ENCODE assay signal across 14 cellular contexts in the genomic region with DNA sequence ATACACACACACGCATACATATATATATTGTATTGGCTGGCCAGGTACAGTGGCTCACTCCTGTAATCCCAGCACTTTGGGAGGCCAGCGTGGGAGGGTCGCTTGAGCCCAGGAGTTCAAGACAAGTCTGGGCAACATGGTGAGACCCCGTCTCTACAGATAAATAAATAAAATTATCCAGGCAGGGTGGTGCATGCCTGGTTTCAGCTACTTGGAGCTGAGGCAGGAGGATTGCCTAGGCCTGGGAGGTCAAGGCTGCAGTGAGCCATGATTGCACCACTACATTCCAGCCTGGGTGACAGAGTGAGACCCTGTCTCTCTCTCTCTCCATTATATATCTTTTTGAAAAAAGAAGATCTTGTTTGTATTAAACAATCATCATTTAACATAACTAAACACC. TPM values are rescaled to one million over a fixed set of nuclear protein-coding genes. Genes with fewer than 3 reads are reported as not detected.
DNase-seq lines count a peak whose midpoint lies in the region; ATAC-seq and TF ChIP-seq lines count a peak whose summit lies in the region.
"Had no signal": no experiment of that assay in that cellular context is flagged by ENCODE, and none has a peak within 500 bp of the region (broad histone marks: within the 10 kb centered on the region; RNA-seq: fewer than 3 reads in every experiment).

No MANE protein-coding gene starts in this region.

- H3K9ac ChIP-seq in subcutaneous abdominal adipose tissue (ENCODE audit: low read length in 5 of 5), result no peak overlapping the region

- no peaks in the 10 kb centered on the region for H3K36me3 Mint-ChIP-seq in activated CD8-positive, alpha-beta memory T cell treated with anti-CD3 and anti-CD28 coated beads, Interleukin-2, amount 10 ng/mL, durations not matched to agents 7 days and 5 days
- peaks cover 0 to 3% of the 10 kb centered on the region in 2 donors for H3K36me3 Mint-ChIP-seq in CD14-positive monocyte
- H3K36me3 Mint-ChIP-seq in T-helper 17 cell (ENCODE audit: low read depth), result no peaks in the 10 kb centered on the region

- no peaks in the 10 kb centered on the region for H3K27me3 Mint-ChIP-seq in activated CD8-positive, alpha-beta memory T cell treated with anti-CD3 and anti-CD28 coated beads, Interleukin-2, amount 10 ng/mL, durations not matched to agents 7 days and 5 days
- H3K27me3 Mint-ChIP-seq in CD14-positive monocyte (ENCODE audit: low read depth in 3 of 3) (peaks cover 0 to 7% (median 0%) of the 10 kb centered on the region in 3 donors), T-helper 17 cell (no peaks in the 10 kb centered on the region)

- H3K36me3 ChIP-seq in subcutaneous abdominal adipose tissue (ENCODE audit: control insufficient read depth in 5 of 5, insufficient read depth in 5 of 5, low read length in 5 of 5) (no peaks in the 10 kb centered on the region), breast epithelium (no peaks in the 10 kb centered on the region)
- H3K36me3 ChIP-seq: BE2C, SJCRH30 had no signal

- no peak for ATAC-seq in activated CD8-positive, alpha-beta memory T cell treated with anti-CD3 and anti-CD28 coated beads, Interleukin-2, amount 10 ng/mL, durations not matched to agents 7 days and 5 days
- ATAC-seq in T-helper 17 cell (no peak), GM21717 (IDR thresholded peaks at IDR 0.05; ENCODE audit: unreplicated experiment) (no peak)

- peaks cover 87% of the 10 kb centered on the region for H3K4me1 Mint-ChIP-seq in activated CD8-positive, alpha-beta memory T cell treated with anti-CD3 and anti-CD28 coated beads, Interleukin-2, amount 10 ng/mL, durations not matched to agents 7 days and 5 days
- H3K4me1 Mint-ChIP-seq in CD14-positive monocyte, result peaks cover 85% of the 10 kb centered on the region
- peaks cover 74% of the 10 kb centered on the region for H3K4me1 Mint-ChIP-seq in T-helper 17 cell

- TF ChIP-seq CTCF in CD14-positive monocyte (IDR thresholded peaks at IDR 0.05), result no peak
- no peak for TF ChIP-seq CTCF in breast epithelium (IDR thresholded peaks at IDR 0.05)

- H3K9me3 ChIP-seq in T-helper 17 cell (ENCODE audit: control insufficient read depth, low read length, poor library complexity, severe bottlenecking) (no peaks in the 10 kb centered on the region), subcutaneous abdominal adipose tissue (ENCODE audit: control insufficient read depth in 5 of 5, low read length in 5 of 5) (no peaks in the 10 kb centered on the region), breast epithelium (no peaks in the 10 kb centered on the region)
- H3K9me3 ChIP-seq: BE2C, SJCRH30 had no signal

- H3K27ac ChIP-seq in subcutaneous abdominal adipose tissue (ENCODE audit: low read depth, low read length) (peak overlapping the region; percentile 97), breast epithelium (no peak overlapping the region)
- H3K27ac ChIP-seq: PC-9, SJCRH30 had no signal

- H3K27me3 ChIP-seq in subcutaneous abdominal adipose tissue (ENCODE audit: control insufficient read depth in 5 of 5, insufficient read depth in 4 of 5, low read length in 5 of 5) (no peaks in the 10 kb centered on the region), breast epithelium (no peaks in the 10 kb centered on the region)
- H3K27me3 ChIP-seq: BE2C, SJCRH30 had no signal

- intact Hi-C loops in CD14-positive monocyte (cut with micrococcal nuclease), result no loop called here
- intact Hi-C loops in breast epithelium (cut with DNase I; ENCODE audit: low total_unique reads), result no loop called here

- peak; percentile 26 for DNase-seq in activated CD8-positive, alpha-beta memory T cell treated with anti-CD3 and anti-CD28 coated beads, Interleukin-2, amount 10 ng/mL, durations not matched to agents 7 days and 5 days
- no peak for DNase-seq in activated CD8-positive, alpha-beta memory T cell treated with anti-CD3 and anti-CD28 coated beads, Interleukin-2, amount 50 U/mL, for 4 hours
- DNase-seq in CD14-positive monocyte (ENCODE audit: low spot score) (no peak), T-helper 17 cell (no peak), breast epithelium (ENCODE audit: low spot score in 2 of 2) (no peak)
- DNase-seq: BE2C, NCI-H1417 treated with DMSO at 0.1 percent for 48 hours, NCI-H1930, NCI-H226, NCI-H524 treated with DMSO at 0.1 percent for 48 hours, PC-9, SJCRH30 had no signal

- CTCF ChIA-PET in activated CD8-positive, alpha-beta memory T cell treated with anti-CD3 and anti-CD28 coated beads, Interleukin-2, amount 10 ng/mL, durations not matched to agents 7 days and 5 days (lab: Charles Lee), result interaction anchor here (1.0 to 1.4 kb wide), 2 partner anchors 12 to 15 kb away, joined by 3 read pairs; no protein-coding TSS in a partner anchor

- no peak for TF ChIP-seq POLR2A in breast epithelium (IDR thresholded peaks at IDR 0.05)

- peaks cover 39 to 81% (median 76%) of the 10 kb centered on the region in 5 donors for H3K4me1 ChIP-seq in subcutaneous abdominal adipose tissue (ENCODE audit: control insufficient read depth in 5 of 5, insufficient read depth in 5 of 5, low read length in 5 of 5)
- peaks cover under 1 to 3% of the 10 kb centered on the region in 2 donors for H3K4me1 ChIP-seq in breast epithelium

- H3K9me3 Mint-ChIP-seq in activated CD8-positive, alpha-beta memory T cell treated with anti-CD3 and anti-CD28 coated beads, Interleukin-2, amount 10 ng/mL, durations not matched to agents 7 days and 5 days (ENCODE audit: low read depth), result no peaks in the 10 kb centered on the region
- no peaks in the 10 kb centered on the region for H3K9me3 Mint-ChIP-seq in CD14-positive monocyte

- no peak overlapping the region for H3K4me3 ChIP-seq in subcutaneous abdominal adipose tissue (ENCODE audit: low read depth in 1 of 5, low read length in 5 of 5)
- H3K4me3 ChIP-seq in breast epithelium, result no peak overlapping the region
- H3K4me3 ChIP-seq: PC-9, SJCRH30 had no signal

- no peak overlapping the region for H3K27ac Mint-ChIP-seq in activated CD8-positive, alpha-beta memory T cell treated with anti-CD3 and anti-CD28 coated beads, Interleukin-2, amount 10 ng/mL, durations not matched to agents 7 days and 5 days
- peak overlapping the region; percentile 37 to 89 (median 69) for H3K27ac Mint-ChIP-seq in CD14-positive monocyte
- H3K27ac Mint-ChIP-seq in T-helper 17 cell, result peak overlapping the region; percentile 96

- no peak overlapping the region for H3K4me3 Mint-ChIP-seq in activated CD8-positive, alpha-beta memory T cell treated with anti-CD3 and anti-CD28 coated beads, Interleukin-2, amount 10 ng/mL, durations not matched to agents 7 days and 5 days
- no peak overlapping the region for H3K4me3 Mint-ChIP-seq in CD14-positive monocyte
- no peak overlapping the region for H3K4me3 Mint-ChIP-seq in T-helper 17 cell

RNA-seq across cellular contexts. Expression of a gene that starts 4.6 kb away (rescaled TPM):
- 10 to 100 TPM; 65.8 to 81.6 TPM for total RNA-seq in activated CD8-positive, alpha-beta memory T cell treated with anti-CD3 and anti-CD28 coated beads, Interleukin-2, amount 10 ng/mL, durations not matched to agents 7 days and 5 days
- polyA plus RNA-seq in CD14-positive monocyte, result 1 to 10 TPM; 2.6 to 3.5 TPM
- 10 to 100 TPM; 59.6 to 64.8 TPM for total RNA-seq in T-helper 17 cell
- 100 to 1,000 TPM in 1 of 3 donors, 10 to 100 TPM in 2; 13.5 to 112 (median 22.0) TPM for total RNA-seq in breast epithelium

RNA-seq across cellular contexts. Expression of a gene that starts 13.8 kb away (rescaled TPM):
- 10 to 100 TPM; 36.4 to 48.5 TPM for total RNA-seq in activated CD8-positive, alpha-beta memory T cell treated with anti-CD3 and anti-CD28 coated beads, Interleukin-2, amount 10 ng/mL, durations not matched to agents 7 days and 5 days
- polyA plus RNA-seq in CD14-positive monocyte, result 10 to 100 TPM; 31.1 to 43.1 TPM
- total RNA-seq in T-helper 17 cell (10 to 100 TPM; 14.8 to 17.7 TPM), breast epithelium (10 to 100 TPM; 29.1 to 36.1 (median 33.6) TPM)
